4 cellular contexts compared by ENCODE assay signal in the genomic region with DNA sequence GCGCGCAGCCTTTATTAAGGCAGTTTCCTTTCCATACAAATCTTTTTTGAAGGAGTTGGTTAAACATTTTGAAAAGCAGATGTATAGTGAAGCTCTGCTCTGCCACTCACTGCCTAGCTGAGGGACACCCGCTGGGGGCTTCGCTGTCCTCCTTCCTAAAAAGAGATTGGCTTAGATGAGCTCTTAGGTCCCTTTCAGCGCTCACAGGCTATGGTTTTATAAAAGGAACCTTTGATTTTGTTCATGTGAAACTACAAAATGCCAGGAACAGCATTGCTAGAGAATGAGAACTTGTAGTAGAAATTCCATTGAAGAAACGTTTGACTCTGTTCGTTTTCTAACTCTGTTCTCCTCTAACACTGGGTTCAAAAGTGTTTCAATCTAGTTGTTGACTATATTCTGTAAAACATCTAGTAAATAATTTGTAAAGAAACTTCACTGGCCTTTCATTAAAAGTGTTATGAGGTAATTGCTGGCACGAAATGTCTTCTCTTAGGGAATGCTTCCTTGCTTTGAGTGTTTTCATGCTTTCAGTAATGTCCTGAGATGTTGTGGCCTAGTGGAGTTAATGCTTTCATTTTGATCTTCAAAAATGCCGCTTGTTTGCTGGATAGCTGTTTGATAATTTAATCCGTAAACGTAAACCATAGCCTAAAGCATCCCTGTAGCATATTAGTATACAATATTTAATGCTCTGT.
TF ChIP-seq lines count a peak whose summit lies in the region.

No MANE protein-coding gene starts in this region.

TF ChIP-seq in A549, 52 proteins besides CTCF, POLR2A, EP300 and RAD21 (continues in another document):
- TF ChIP-seq NR3C1 (IDR thresholded peaks at IDR 0.05) (no peak), KDM1A (IDR thresholded peaks at IDR 0.05; ENCODE audit: low read depth) (no peak), HOXB5 (CRISPR knock-in tag; IDR thresholded peaks at IDR 0.05) (no peak), MAFK (IDR thresholded peaks at IDR 0.05; ENCODE audit: partially characterized antibody) (no peak), EHMT2 (IDR thresholded peaks at IDR 0.05; ENCODE audit: low read depth) (no peak), TP53 (CRISPR knock-in tag; IDR thresholded peaks at IDR 0.05) (no peak), EHF (CRISPR knock-in tag; IDR thresholded peaks at IDR 0.05) (no peak), E2F6 (IDR thresholded peaks at IDR 0.05; ENCODE audit: borderline replicate concordance, low read depth) (no peak), JUN (IDR thresholded peaks at IDR 0.05) (no peak), BCL3 (IDR thresholded peaks at IDR 0.05) (no peak), CBX8 (IDR thresholded peaks at IDR 0.05) (no peak), ESRRA (IDR thresholded peaks at IDR 0.05; ENCODE audit: borderline replicate concordance, low read length) (no peak), ZFP36 (IDR thresholded peaks at IDR 0.05; ENCODE audit: borderline replicate concordance, partially characterized antibody) (no peak), MAZ (IDR thresholded peaks at IDR 0.05; ENCODE audit: borderline replicate concordance, low read depth, low read length) (no peak), POLR2AphosphoS2 (conservative IDR thresholded peaks at IDR 0.05; ENCODE audit: low read length) (no peak), RNF2 (IDR thresholded peaks at IDR 0.05; ENCODE audit: borderline replicate concordance, low read depth) (no peak)

TF ChIP-seq in HEK293T, 16 proteins besides CTCF, POLR2A, EP300 and RAD21:
- 0 out of 2 replicates have a peak, but pooled peaks have one; percentile 12 for TF ChIP-seq PKNOX1 (IDR thresholded peaks at IDR 0.05)
- no peak for TF ChIP-seq FOXA1 (IDR thresholded peaks at IDR 0.05)
TF ChIP-seq in HEK293T: peak in this region for 1.

TF ChIP-seq in GM12878, 131 proteins besides CTCF, POLR2A, EP300 and RAD21:
- TF ChIP-seq SUZ12 (IDR thresholded peaks at IDR 0.05; ENCODE audit: unreplicated experiment) (no peak), BACH1 (IDR thresholded peaks at IDR 0.05; ENCODE audit: borderline replicate concordance) (no peak), MTA3 (IDR thresholded peaks at IDR 0.05; ENCODE audit: borderline replicate concordance, low read length) (no peak), MXI1 (IDR thresholded peaks at IDR 0.05; ENCODE audit: low read depth, low read length) (0 out of 2 replicates have a peak, but pooled peaks have one; percentile 5)
- TF ChIP-seq, protein P1, sequence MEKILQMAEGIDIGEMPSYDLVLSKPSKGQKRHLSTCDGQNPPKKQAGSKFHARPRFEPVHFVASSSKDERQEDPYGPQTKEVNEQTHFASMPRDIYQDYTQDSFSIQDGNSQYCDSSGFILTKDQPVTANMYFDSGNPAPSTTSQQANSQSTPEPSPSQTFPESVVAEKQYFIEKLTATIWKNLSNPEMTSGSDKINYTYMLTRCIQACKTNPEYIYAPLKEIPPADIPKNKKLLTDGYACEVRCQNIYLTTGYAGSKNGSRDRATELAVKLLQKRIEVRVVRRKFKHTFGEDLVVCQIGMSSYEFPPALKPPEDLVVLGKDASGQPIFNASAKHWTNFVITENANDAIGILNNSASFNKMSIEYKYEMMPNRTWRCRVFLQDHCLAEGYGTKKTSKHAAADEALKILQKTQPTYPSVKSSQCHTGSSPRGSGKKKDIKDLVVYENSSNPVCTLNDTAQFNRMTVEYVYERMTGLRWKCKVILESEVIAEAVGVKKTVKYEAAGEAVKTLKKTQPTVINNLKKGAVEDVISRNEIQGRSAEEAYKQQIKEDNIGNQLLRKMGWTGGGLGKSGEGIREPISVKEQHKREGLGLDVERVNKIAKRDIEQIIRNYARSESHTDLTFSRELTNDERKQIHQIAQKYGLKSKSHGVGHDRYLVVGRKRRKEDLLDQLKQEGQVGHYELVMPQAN (conservative IDR thresholded peaks at IDR 0.05), result 0 out of 2 replicates have a peak, but pooled peaks have one; percentile 35

TF ChIP-seq in liver, 16 proteins besides CTCF, POLR2A, EP300 and RAD21:
- TF ChIP-seq GABPA (IDR thresholded peaks at IDR 0.05 in 1 of 2, conservative IDR thresholded peaks at IDR 0.05 in 1 of 2) (no peak), RXRA (IDR thresholded peaks at IDR 0.05) (no peak), ATF3 (IDR thresholded peaks at IDR 0.05) (no peak), NR2F2 (IDR thresholded peaks at IDR 0.05) (no peak), JUND (IDR thresholded peaks at IDR 0.05) (no peak)
